ENCODE assay signal across 21 cellular contexts in the genomic region with DNA sequence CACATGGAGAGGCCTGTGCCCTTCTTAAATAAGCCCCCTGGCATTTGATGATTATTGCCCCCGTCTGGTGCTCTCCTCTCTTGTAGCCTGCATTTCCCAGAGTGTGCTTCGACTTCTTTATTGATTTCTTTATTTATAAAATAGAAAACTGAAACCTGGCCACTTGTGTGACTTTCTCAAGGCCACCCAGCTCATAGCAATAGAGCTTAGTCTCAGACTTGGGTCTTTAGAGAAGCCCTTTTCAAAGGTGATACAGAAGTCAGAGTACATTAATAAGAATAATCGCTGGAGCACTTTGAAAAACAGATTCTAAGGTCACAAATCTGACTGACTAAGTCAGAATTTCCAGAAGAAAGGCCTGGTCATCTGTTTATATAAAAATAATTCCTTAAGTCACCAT.
"Had no signal": no experiment of that assay in that cellular context is flagged by ENCODE, and none has a peak within 500 bp of the region (broad histone marks: within the 10 kb centered on the region; RNA-seq: fewer than 3 reads in every experiment).

No MANE protein-coding gene starts in this region.

- H3K9me3 ChIP-seq: SK-N-SH had no signal

- FAIRE-seq: RCC 7860 had no signal

- H3K4me2 ChIP-seq: SK-N-SH had no signal

- DNase-seq: KBM-7, MV-4-11, NCI-H1048, NCI-H1105, NCI-H1417, NCI-H1436 treated with DMSO at 0.1 percent for 48 hours, NCI-H187, NCI-H2029, NCI-H2081 treated with DMSO at 0.1 percent for 48 hours, NCI-H2171, NCI-H226, NCI-H446, NCI-H510A, NCI-H524 treated with DMSO at 0.1 percent for 48 hours, NCI-H69, NCI-H774, Right ventricle myocardium superior, RPMI8226, SIG-M5, SK-N-SH had no signal

- H3K9ac ChIP-seq: SK-N-SH had no signal
